38 cellular contexts compared by ENCODE assay signal in genomic region chr11:19806251-19806650, GRCh38.
"Had no signal": no experiment of that assay in that cellular context is flagged by ENCODE, and none has a peak within 500 bp of the region (broad histone marks: within the 10 kb centered on the region; RNA-seq: fewer than 3 reads in every experiment).

No MANE protein-coding gene starts in this region.

- H3K27ac ChIP-seq: cardiac muscle cell, WERI-Rb-1 had no signal

- H3K4me1 Mint-ChIP-seq: activated CD4-positive, alpha-beta memory T cell treated with anti-CD3 and anti-CD28 coated beads, Interleukin-2, amount 10 ng/mL, durations not matched to agents 7 days and 5 days; activated CD4-positive, alpha-beta T cell treated with anti-CD3 and anti-CD28 coated beads for 36 hours; activated CD4-positive, alpha-beta T cell treated with anti-CD3 and anti-CD28 coated beads, Interleukin-2, amount 10 ng/mL, durations not matched to agents 7 days and 5 days; activated CD8-positive, alpha-beta memory T cell treated with anti-CD3 and anti-CD28 coated beads, Interleukin-2, amount 10 ng/mL, durations not matched to agents 7 days and 5 days; activated naive CD4-positive, alpha-beta T cell treated with anti-CD3 and anti-CD28 coated beads, Interleukin-2, amount 10 ng/mL, durations not matched to agents 7 days and 5 days; activated naive CD4-positive, alpha-beta T cell treated with anti-CD3 and anti-CD28 coated beads, Interleukin-2, amount 50 U/mL, for 24 hours; activated naive CD8-positive, alpha-beta T cell treated with anti-CD3 and anti-CD28 coated beads, Interleukin-2, amount 10 ng/mL, durations not matched to agents 7 days and 5 days; activated naive CD8-positive, alpha-beta T cell treated with anti-CD3 and anti-CD28 coated beads, Interleukin-2, amount 50 U/mL, for 24 hours; central memory CD8-positive, alpha-beta T cell had no signal

- ATAC-seq: activated CD4-positive, alpha-beta T cell treated with anti-CD3 and anti-CD28 coated beads for 36 hours; activated CD4-positive, CD25-positive, alpha-beta regulatory T cell treated with anti-CD3 and anti-CD28 coated beads, Interleukin-2, amount 50 U/mL, for 24 hours; activated CD8-positive, alpha-beta memory T cell treated with anti-CD3 and anti-CD28 coated beads, Interleukin-2, amount 10 ng/mL, durations not matched to agents 7 days and 5 days; activated CD8-positive, alpha-beta T cell treated with anti-CD3 and anti-CD28 coated beads, Interleukin-2, amount 10 ng/mL, durations not matched to agents 7 days and 5 days; activated naive CD8-positive, alpha-beta T cell treated with anti-CD3 and anti-CD28 coated beads, Interleukin-2, amount 50 U/mL, for 24 hours; WTC11 had no signal

- H3K36me3 Mint-ChIP-seq: activated CD8-positive, alpha-beta memory T cell treated with anti-CD3 and anti-CD28 coated beads, Interleukin-2, amount 10 ng/mL, durations not matched to agents 7 days and 5 days; activated naive CD4-positive, alpha-beta T cell treated with anti-CD3 and anti-CD28 coated beads, Interleukin-2, amount 10 ng/mL, durations not matched to agents 7 days and 5 days; activated naive CD4-positive, alpha-beta T cell treated with anti-CD3 and anti-CD28 coated beads, Interleukin-2, amount 50 U/mL, for 24 hours; activated naive CD8-positive, alpha-beta T cell; activated naive CD8-positive, alpha-beta T cell treated with anti-CD3 and anti-CD28 coated beads, Interleukin-2, amount 10 ng/mL, durations not matched to agents 7 days and 5 days; brain; WTC11 had no signal

- H3K4me3 ChIP-seq: ascending aorta, cardiac muscle cell had no signal

- H3K9me3 Mint-ChIP-seq: activated CD4-positive, alpha-beta memory T cell treated with anti-CD3 and anti-CD28 coated beads, Interleukin-2, amount 10 ng/mL, durations not matched to agents 7 days and 5 days; activated CD4-positive, alpha-beta T cell treated with anti-CD3 and anti-CD28 coated beads, Interleukin-2, amount 10 ng/mL, durations not matched to agents 7 days and 5 days; activated naive CD4-positive, alpha-beta T cell treated with anti-CD3 and anti-CD28 coated beads, Interleukin-2, amount 10 ng/mL, durations not matched to agents 7 days and 5 days; activated naive CD4-positive, alpha-beta T cell treated with anti-CD3 and anti-CD28 coated beads, Interleukin-2, amount 50 U/mL, for 24 hours; activated naive CD8-positive, alpha-beta T cell treated with anti-CD3 and anti-CD28 coated beads, Interleukin-2, amount 10 ng/mL, durations not matched to agents 7 days and 5 days; activated naive CD8-positive, alpha-beta T cell treated with anti-CD3 and anti-CD28 coated beads, Interleukin-2, amount 50 U/mL, for 24 hours; activated T-cell treated with anti-CD3 and anti-CD28 coated beads, Interleukin-2, amount 50 U/mL, for 24 hours; activated T-helper 2 cell treated with anti-CD3 and anti-CD28 coated beads, Interferon-gamma antibody, Interleukin-2, Interleukin-4, amounts not matched to agents 10 μg/mL and 5 μg/mL and 100 μg/mL, durations not matched to agents 14 hours and 24 hours and 36 hours; brain; central memory CD8-positive, alpha-beta T cell; T-helper 1 cell treated with Interleukin-12 subunit alpha and Interleukin-12 subunit beta and Interleukin-4 antibody, amounts not matched to agents 30 μg/mL and 1 μg/mL, for 36 hours; T-helper 2 cell treated with Interferon-gamma antibody and Interleukin-4, amounts not matched to agents 5 μg/mL and 100 μg/mL, for 36 hours; WTC11 had no signal

- H3K27me3 Mint-ChIP-seq: activated CD4-positive, alpha-beta memory T cell treated with anti-CD3 and anti-CD28 coated beads, Interleukin-2, amount 10 ng/mL, durations not matched to agents 7 days and 5 days; activated CD8-positive, alpha-beta memory T cell treated with anti-CD3 and anti-CD28 coated beads, Interleukin-2, amount 10 ng/mL, durations not matched to agents 7 days and 5 days; activated naive CD8-positive, alpha-beta T cell; activated T-cell treated with anti-CD3 and anti-CD28 coated beads, Interleukin-2, amount 50 U/mL, for 24 hours had no signal

- H3K27ac Mint-ChIP-seq: activated CD4-positive, alpha-beta memory T cell treated with anti-CD3 and anti-CD28 coated beads, Interleukin-2, amount 10 ng/mL, durations not matched to agents 7 days and 5 days; activated CD4-positive, alpha-beta T cell treated with anti-CD3 and anti-CD28 coated beads for 36 hours; activated CD4-positive, alpha-beta T cell treated with anti-CD3 and anti-CD28 coated beads, Interleukin-2, amount 10 ng/mL, durations not matched to agents 7 days and 5 days; activated CD8-positive, alpha-beta memory T cell treated with anti-CD3 and anti-CD28 coated beads, Interleukin-2, amount 10 ng/mL, durations not matched to agents 7 days and 5 days; activated CD8-positive, alpha-beta T cell treated with anti-CD3 and anti-CD28 coated beads, Interleukin-2, amount 10 ng/mL, durations not matched to agents 7 days and 5 days; activated naive CD4-positive, alpha-beta T cell treated with anti-CD3 and anti-CD28 coated beads, Interleukin-2, amount 10 ng/mL, durations not matched to agents 7 days and 5 days; activated naive CD4-positive, alpha-beta T cell treated with anti-CD3 and anti-CD28 coated beads, Interleukin-2, amount 50 U/mL, for 24 hours; activated naive CD8-positive, alpha-beta T cell; activated naive CD8-positive, alpha-beta T cell treated with anti-CD3 and anti-CD28 coated beads, Interleukin-2, amount 10 ng/mL, durations not matched to agents 7 days and 5 days; activated naive CD8-positive, alpha-beta T cell treated with anti-CD3 and anti-CD28 coated beads, Interleukin-2, amount 50 U/mL, for 24 hours; activated T-cell treated with anti-CD3 and anti-CD28 coated beads, Interleukin-2, amount 50 U/mL, for 24 hours; activated T-helper 2 cell treated with anti-CD3 and anti-CD28 coated beads, Interferon-gamma antibody, Interleukin-2, Interleukin-4, amounts not matched to agents 10 μg/mL and 5 μg/mL and 100 μg/mL, durations not matched to agents 14 hours and 24 hours and 36 hours; T-helper 1 cell treated with Interleukin-12 subunit alpha and Interleukin-12 subunit beta and Interleukin-4 antibody, amounts not matched to agents 30 μg/mL and 1 μg/mL, for 36 hours; T-helper 2 cell treated with Interferon-gamma antibody and Interleukin-4, amounts not matched to agents 5 μg/mL and 100 μg/mL, for 36 hours; WTC11 had no signal

- H3K4me3 Mint-ChIP-seq: activated CD4-positive, alpha-beta memory T cell treated with anti-CD3 and anti-CD28 coated beads, Interleukin-2, amount 10 ng/mL, durations not matched to agents 7 days and 5 days; activated CD4-positive, alpha-beta T cell treated with anti-CD3 and anti-CD28 coated beads for 36 hours; activated CD4-positive, alpha-beta T cell treated with anti-CD3 and anti-CD28 coated beads, Interleukin-2, amount 10 ng/mL, durations not matched to agents 7 days and 5 days; activated CD8-positive, alpha-beta memory T cell treated with anti-CD3 and anti-CD28 coated beads, Interleukin-2, amount 10 ng/mL, durations not matched to agents 7 days and 5 days; activated CD8-positive, alpha-beta T cell treated with anti-CD3 and anti-CD28 coated beads, Interleukin-2, amount 10 ng/mL, durations not matched to agents 7 days and 5 days; activated naive CD4-positive, alpha-beta T cell treated with anti-CD3 and anti-CD28 coated beads, Interleukin-2, amount 10 ng/mL, durations not matched to agents 7 days and 5 days; activated naive CD4-positive, alpha-beta T cell treated with anti-CD3 and anti-CD28 coated beads, Interleukin-2, amount 50 U/mL, for 24 hours; activated naive CD8-positive, alpha-beta T cell; activated naive CD8-positive, alpha-beta T cell treated with anti-CD3 and anti-CD28 coated beads, Interleukin-2, amount 10 ng/mL, durations not matched to agents 7 days and 5 days; activated naive CD8-positive, alpha-beta T cell treated with anti-CD3 and anti-CD28 coated beads, Interleukin-2, amount 50 U/mL, for 24 hours; activated T-cell treated with anti-CD3 and anti-CD28 coated beads, Interleukin-2, amount 50 U/mL, for 24 hours; brain; central memory CD8-positive, alpha-beta T cell; T-helper 1 cell treated with Interleukin-12 subunit alpha and Interleukin-12 subunit beta and Interleukin-4 antibody, amounts not matched to agents 30 μg/mL and 1 μg/mL, for 36 hours; T-helper 2 cell treated with Interferon-gamma antibody and Interleukin-4, amounts not matched to agents 5 μg/mL and 100 μg/mL, for 36 hours; WTC11 had no signal

- H3K9me3 ChIP-seq: ascending aorta had no signal

- H3K27me3 ChIP-seq: ascending aorta had no signal

- H3K36me3 ChIP-seq: ascending aorta, cardiac muscle cell, WERI-Rb-1 had no signal

- DNase-seq: activated CD4-positive, alpha-beta memory T cell treated with anti-CD3 and anti-CD28 coated beads, Interleukin-2, amount 10 ng/mL, durations not matched to agents 7 days and 5 days; activated CD4-positive, alpha-beta T cell treated with anti-CD3 and anti-CD28 coated beads for 1 hour; activated CD4-positive, alpha-beta T cell treated with anti-CD3 and anti-CD28 coated beads for 36 hours; activated CD4-positive, alpha-beta T cell treated with anti-CD3 and anti-CD28 coated beads for 48 hours; activated CD4-positive, alpha-beta T cell treated with anti-CD3 and anti-CD28 coated beads, Interleukin-2, amount 10 ng/mL, durations not matched to agents 7 days and 5 days; activated CD4-positive, alpha-beta T cell treated with anti-CD3 and anti-CD28 coated beads, Interleukin-2, amount 50 U/mL, for 48 hours; activated CD4-positive, CD25-positive, alpha-beta regulatory T cell; activated CD8-positive, alpha-beta memory T cell treated with anti-CD3 and anti-CD28 coated beads for 24 hours; activated CD8-positive, alpha-beta memory T cell treated with anti-CD3 and anti-CD28 coated beads, Interleukin-2, amount 10 ng/mL, durations not matched to agents 7 days and 5 days; activated CD8-positive, alpha-beta memory T cell treated with anti-CD3 and anti-CD28 coated beads, Interleukin-2, amount 50 U/mL, for 48 hours; activated CD8-positive, alpha-beta T cell treated with anti-CD3 and anti-CD28 coated beads, Interleukin-2, amount 10 ng/mL, durations not matched to agents 7 days and 5 days; activated effector memory CD4-positive, alpha-beta T cell treated with Interleukin-2 at 50 U/mL for 16 hours; activated gamma-delta T cell; activated naive CD4-positive, alpha-beta T cell treated with anti-CD3 and anti-CD28 coated beads, Interleukin-2, amount 10 ng/mL, durations not matched to agents 7 days and 5 days; activated naive CD4-positive, alpha-beta T cell treated with Interleukin-2 at 50 U/mL for 16 hours; activated naive CD8-positive, alpha-beta T cell treated with anti-CD3 and anti-CD28 coated beads, Interleukin-2, amount 10 ng/mL, durations not matched to agents 7 days and 5 days; activated naive CD8-positive, alpha-beta T cell treated with anti-CD3 and anti-CD28 coated beads, Interleukin-2, amount 50 U/mL, for 24 hours; activated T-cell treated with anti-CD3 and anti-CD28 coated beads, Interleukin-2, amount 50 U/mL, for 24 hours; activated T-cell treated with anti-CD3 and anti-CD28 coated beads, Interleukin-2, amount 50 U/mL, for 48 hours; amygdala; anterior cingulate cortex; caudate nucleus; cerebellar nuclear complex; T-helper 1 cell; T-helper 2 cell; T-helper 9 cell; WERI-Rb-1 had no signal
